17 cellular contexts compared by ENCODE assay signal in the genomic region with DNA sequence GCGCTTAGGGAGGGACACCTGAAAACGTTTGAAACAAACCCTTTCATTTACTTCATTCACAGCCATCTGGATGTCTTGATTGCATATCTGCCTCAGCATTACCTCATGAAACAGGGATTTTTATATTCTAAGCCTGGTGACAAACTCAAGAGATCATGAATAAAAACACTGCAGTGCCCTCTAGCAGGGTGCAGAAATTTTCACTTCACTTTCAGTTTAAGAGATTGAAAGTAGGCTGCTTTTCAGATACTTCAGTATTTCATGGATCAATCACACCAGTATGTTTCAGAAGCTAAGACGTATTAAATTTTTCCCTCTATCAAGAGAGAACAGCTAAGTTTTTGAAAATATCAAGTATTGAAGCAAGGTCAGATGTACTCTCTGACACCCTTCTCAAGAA.
DNase-seq lines count a peak whose midpoint lies in the region; ATAC-seq and TF ChIP-seq lines count a peak whose summit lies in the region.
"Had no signal": no experiment of that assay in that cellular context is flagged by ENCODE, and none has a peak within 500 bp of the region (broad histone marks: within the 10 kb centered on the region; RNA-seq: fewer than 3 reads in every experiment).

No MANE protein-coding gene starts in this region.

- H3K4me2 ChIP-seq in mesenchymal stem cell (ENCODE audit: low read length, poor library complexity, severe bottlenecking), result no peak overlapping the region

- no peak overlapping the region for H4K91ac ChIP-seq in mesenchymal stem cell (ENCODE audit: low read length)

- H3K4me3 ChIP-seq in dorsolateral prefrontal cortex (no peak overlapping the region), mesenchymal stem cell (ENCODE audit: insufficient read depth in 1 of 2, low read depth in 1 of 2, low read length in 2 of 2) (no peak overlapping the region)
- H3K4me3 ChIP-seq: skin epidermis, suprapubic skin had no signal

- no peaks in the 10 kb centered on the region for H3K9me3 ChIP-seq in mesenchymal stem cell (ENCODE audit: control insufficient read depth, low read length)
- H3K9me3 ChIP-seq: suprapubic skin had no signal

- no peak overlapping the region for H2AFZ ChIP-seq in mesenchymal stem cell (ENCODE audit: low read depth, low read length)
- H2AFZ ChIP-seq: parathyroid adenoma had no signal

- no peak overlapping the region for H2BK15ac ChIP-seq in mesenchymal stem cell (ENCODE audit: low read depth, poor library complexity, severe bottlenecking)

- no peak overlapping the region for H3K14ac ChIP-seq in mesenchymal stem cell (ENCODE audit: low read length in 2 of 2)

- no peaks in the 10 kb centered on the region for H3K36me3 ChIP-seq in mesenchymal stem cell (ENCODE audit: control insufficient read depth in 1 of 2, insufficient read depth in 2 of 2, low read depth in 1 of 2, low read length in 2 of 2)
- H3K36me3 ChIP-seq: suprapubic skin had no signal

- H3K27ac ChIP-seq in dorsolateral prefrontal cortex (no peak overlapping the region), mesenchymal stem cell (ENCODE audit: low read length, poor library complexity, severe bottlenecking) (no peak overlapping the region)
- H3K27ac ChIP-seq: parathyroid adenoma, skin epidermis, suprapubic skin had no signal

- H2BK5ac ChIP-seq in mesenchymal stem cell (ENCODE audit: low read depth, low read length, poor library complexity, severe bottlenecking), result no peak overlapping the region

- H3K79me1 ChIP-seq in mesenchymal stem cell (replicated peaks; ENCODE audit: low read length, poor library complexity, severe bottlenecking), result no peaks in the 10 kb centered on the region

- intact Hi-C loops in dorsolateral prefrontal cortex (cut with DNase I), result no loop called here
- intact Hi-C loops in left cardiac atrium (cut with DNase I), result no loop called here

- peak in 46 of 56 donors; percentile 16 to 58 (median 36) for TF ChIP-seq CTCF in dorsolateral prefrontal cortex (IDR thresholded peaks at IDR 0.05 in 54 of 56, conservative IDR thresholded peaks at IDR 0.05 in 2 of 56; ENCODE audit: low read depth in 1 of 56, partially characterized antibody in 56 of 56)

- no peak overlapping the region for H4K8ac ChIP-seq in mesenchymal stem cell (ENCODE audit: low read length)

- H2BK12ac ChIP-seq in mesenchymal stem cell (ENCODE audit: low read length in 2 of 2), result no peak overlapping the region

- no peak overlapping the region for H3K18ac ChIP-seq in mesenchymal stem cell (ENCODE audit: low read depth in 1 of 2, low read length in 2 of 2)

- no peak overlapping the region for H2BK120ac ChIP-seq in mesenchymal stem cell (ENCODE audit: low read depth, low read length)

- H3K4me1 ChIP-seq in mesenchymal stem cell (ENCODE audit: control insufficient read depth, insufficient read depth, low read depth, low read length), result no peaks in the 10 kb centered on the region
- H3K4me1 ChIP-seq: parathyroid adenoma, suprapubic skin had no signal

- DNase-seq in D341Med (ENCODE audit: low spot score), result peak; percentile 27
- DNase-seq in NCI-H226, result peak; percentile 12
- DNase-seq in dorsolateral prefrontal cortex, result no peak
- DNase-seq in mesenchymal stem cell, result peak; percentile 46
- no peak for DNase-seq in left cardiac atrium
- DNase-seq: activated B cell treated with CpG ODN at 0.5 μM for 24 hours; EL; KBM-7; naive B cell; NCI-H1105 treated with DMSO at 0.1 percent for 48 hours; stimulated activated CD4-positive, alpha-beta T cell treated with anti-CD3 and anti-CD28 coated beads, Interleukin-4, amount 100 ng/mL, for 24 hours had no signal

- no peak for ATAC-seq in GM21528 (IDR thresholded peaks at IDR 0.05; ENCODE audit: low FRiP score, unreplicated experiment)
- ATAC-seq in left cardiac atrium, result no peak
- ATAC-seq in GM21526 (IDR thresholded peaks at IDR 0.05; ENCODE audit: low FRiP score, unreplicated experiment), result no peak
- ATAC-seq in HG02623 (IDR thresholded peaks at IDR 0.05; ENCODE audit: unreplicated experiment), result no peak

- no peaks in the 10 kb centered on the region for H3K27me3 ChIP-seq in dorsolateral prefrontal cortex
- no peaks in the 10 kb centered on the region for H3K27me3 ChIP-seq in mesenchymal stem cell (ENCODE audit: control insufficient read depth in 1 of 2, insufficient read depth in 1 of 2, low read length in 2 of 2)
- H3K27me3 ChIP-seq: suprapubic skin had no signal

- H3K9ac ChIP-seq in mesenchymal stem cell (ENCODE audit: low read length), result no peak overlapping the region
- H3K9ac ChIP-seq: parathyroid adenoma had no signal

- H3K4ac ChIP-seq in mesenchymal stem cell (ENCODE audit: low read depth in 1 of 2, low read length in 2 of 2), result no peak overlapping the region

- no peak overlapping the region for H3K23ac ChIP-seq in mesenchymal stem cell (ENCODE audit: low read length in 2 of 2)

- WGBS in mesenchymal stem cell, result 71% methylated on average over 2 of the region's 3 CpGs

- no peak overlapping the region for H2AK5ac ChIP-seq in mesenchymal stem cell (ENCODE audit: low read length, severe bottlenecking)

Comparison
In these comparisons a context has a peak if more than half of its experiments do, and no peak if none do; other contexts are left out.
1. DNase-seq: peak in D341Med (single experiment), NCI-H226 (single experiment) and mesenchymal stem cell (single experiment); none in dorsolateral prefrontal cortex (0 of 10) and left cardiac atrium (single experiment).